In the genomic region with DNA sequence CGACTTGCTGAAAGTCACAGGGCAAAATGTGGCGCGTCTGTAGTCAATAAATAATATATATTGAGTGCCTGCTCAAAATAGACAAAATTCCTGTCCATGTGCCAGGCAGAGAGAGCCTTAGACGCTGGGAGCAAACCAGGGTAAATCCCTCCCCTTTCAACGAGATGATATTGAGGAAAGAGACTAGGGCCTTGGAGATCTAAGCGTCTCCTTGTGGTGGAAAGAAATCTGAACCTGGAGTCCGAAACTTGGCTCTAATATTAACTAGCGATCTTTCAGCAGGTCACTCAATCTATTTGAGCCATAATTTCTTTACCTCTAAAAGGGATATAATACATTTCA, we compare ENCODE assay signal across 8 cellular contexts. TPM values are rescaled to one million over a fixed set of nuclear protein-coding genes. Genes with fewer than 3 reads are reported as not detected.
A peak's percentile ranks its signal among the peaks of the same experiment; 100 is the strongest.
DNase-seq lines count a peak whose midpoint lies in the region; ATAC-seq, FAIRE-seq and TF ChIP-seq lines count a peak whose summit lies in the region.

No MANE protein-coding gene starts in this region.

- peak overlapping the region; percentile 74 for H3K4me2 ChIP-seq in keratinocyte (ENCODE audit: control insufficient read depth, extremely low read depth, insufficient read depth, low read depth, low read length)

- H3K27ac ChIP-seq in cardiac muscle cell: no peak overlapping the region
- H3K27ac ChIP-seq in keratinocyte (ENCODE audit: control insufficient read depth, insufficient read depth, low read length): peak overlapping the region; percentile 90
- H3K27ac ChIP-seq in tibial nerve: peak overlapping the region in 2 of 4 donors; percentile 44 to 92

- H3K79me2 ChIP-seq in keratinocyte (ENCODE audit: control insufficient read depth, insufficient read depth, low read length): peaks cover 33% of the 10 kb centered on the region

- intact Hi-C loops in left cardiac atrium (cut with DNase I): no loop called here
- intact Hi-C loops in activated CD4-positive, alpha-beta memory T cell treated with anti-CD3 and anti-CD28 coated beads for 36 hours (cut with micrococcal nuclease): loop anchor here (1.0 to 2.0 kb wide), 4 partner anchors 12 to 979 kb away; partner anchors contain the start of genes HACD3, INTS14, RNU5B-1 and SNAPC5

- no peaks in the 10 kb centered on the region for H3K9me1 ChIP-seq in keratinocyte (ENCODE audit: control insufficient read depth, extremely low read depth, insufficient read depth, low read length)

- peak overlapping the region; percentile 99 for H3K4me3 Mint-ChIP-seq in activated CD4-positive, alpha-beta memory T cell treated with anti-CD3 and anti-CD28 coated beads for 36 hours

- POLR2A ChIA-PET in activated CD4-positive, alpha-beta memory T cell treated with anti-CD3 and anti-CD28 coated beads for 36 hours (lab: Charles Lee): interaction anchor here (1.0 kb wide), 1 partner anchor 12 kb away, joined by 4 read pairs; the partner anchor contains the start of gene HACD3

- WGBS in tibial nerve, 2 donors: 30 to 33% methylated on average over 8 of the region's 8 CpGs

- peaks cover 5% of the 10 kb centered on the region for H3K36me3 Mint-ChIP-seq in activated CD4-positive, alpha-beta memory T cell treated with anti-CD3 and anti-CD28 coated beads for 36 hours

- H3K4me1 ChIP-seq in cardiac muscle cell (ENCODE audit: low read depth) (peaks cover 10% of the 10 kb centered on the region), keratinocyte (ENCODE audit: control insufficient read depth, extremely low read depth, insufficient read depth, low read length) (peaks cover 8% of the 10 kb centered on the region), tibial nerve (peaks cover 5 to 40% (median 20%) of the 10 kb centered on the region in 4 donors)

- no peak for TF ChIP-seq CTCF in cardiac muscle cell (IDR thresholded peaks at IDR 0.05; ENCODE audit: low read depth, low read length)
- no peak for TF ChIP-seq CTCF in keratinocyte (optimal IDR thresholded peaks at IDR 0.05 in 1 of 3, IDR thresholded peaks at IDR 0.05 in 1 of 3, conservative IDR thresholded peaks at IDR 0.05 in 1 of 3; ENCODE audit: extremely low read depth in 1 of 3, insufficient read depth in 2 of 3, low read length in 3 of 3)
- TF ChIP-seq CTCF in tibial nerve (IDR thresholded peaks at IDR 0.05): no peak

- H3K9ac ChIP-seq in keratinocyte (ENCODE audit: control insufficient read depth, extremely low read depth, insufficient read depth, low read length): peak overlapping the region; percentile 94

- H3K9me3 Mint-ChIP-seq in activated CD4-positive, alpha-beta memory T cell treated with anti-CD3 and anti-CD28 coated beads for 36 hours: no peaks in the 10 kb centered on the region

- ATAC-seq in left cardiac atrium (no peak), HG03139 (IDR thresholded peaks at IDR 0.05; ENCODE audit: unreplicated experiment) (no peak), GM21717 (IDR thresholded peaks at IDR 0.05; ENCODE audit: unreplicated experiment) (no peak)

- no peak for FAIRE-seq in keratinocyte (lab: Jason Lieb, UNC)

- H3K4me1 Mint-ChIP-seq in activated CD4-positive, alpha-beta memory T cell treated with anti-CD3 and anti-CD28 coated beads for 36 hours (ENCODE audit: low read depth): peaks cover 37% of the 10 kb centered on the region

- H3K27ac Mint-ChIP-seq in activated CD4-positive, alpha-beta memory T cell treated with anti-CD3 and anti-CD28 coated beads for 36 hours: peak overlapping the region; percentile 97

- H3K27me3 ChIP-seq in cardiac muscle cell (no peaks in the 10 kb centered on the region), keratinocyte (ENCODE audit: control insufficient read depth, extremely low read depth, insufficient read depth, low read length) (no peaks in the 10 kb centered on the region), tibial nerve (no peaks in the 10 kb centered on the region)

- H3K9me3 ChIP-seq in cardiac muscle cell (ENCODE audit: low read depth) (no peaks in the 10 kb centered on the region), keratinocyte (ENCODE audit: control insufficient read depth, low read depth, low read length) (no peaks in the 10 kb centered on the region), tibial nerve (no peaks in the 10 kb centered on the region)

- no peak for TF ChIP-seq EP300 in tibial nerve (IDR thresholded peaks at IDR 0.05)

- DNase-seq in cardiac muscle cell (ENCODE audit: low read depth in 1 of 2, low spot score in 1 of 2) (no peak), left cardiac atrium (no peak), keratinocyte (ENCODE audit: low read depth, low spot score) (no peak), tibial nerve (ENCODE audit: low spot score in 2 of 2) (no peak), GDM1 (lab: John Stamatoyannopoulos, UW) (no peak)
- no peak for DNase-seq in activated CD4-positive, alpha-beta memory T cell treated with anti-CD3 and anti-CD28 coated beads for 36 hours

- dilution Hi-C loops in keratinocyte (cut with MboI; ENCODE audit: extremely low pct_ligation_motif_present, low sequenced_read_pairs): no loop called here

- peak overlapping the region; percentile 95 for H3K4me3 ChIP-seq in cardiac muscle cell
- peak overlapping the region; percentile 96 to 100 (median 100) for H3K4me3 ChIP-seq in keratinocyte (ENCODE audit: control insufficient read depth in 2 of 3, extremely low read depth in 1 of 3, insufficient read depth in 2 of 3, low read depth in 1 of 3, low read length in 3 of 3)
- H3K4me3 ChIP-seq in tibial nerve: peak overlapping the region in 3 of 4 donors; percentile 67 to 98 (median 88)

- H2AFZ ChIP-seq in keratinocyte (ENCODE audit: control insufficient read depth, low read length): peak overlapping the region; percentile 94

- CTCF ChIA-PET in activated CD4-positive, alpha-beta memory T cell treated with anti-CD3 and anti-CD28 coated beads for 36 hours (lab: Charles Lee): interaction anchor here (0.7 to 1.2 kb wide), 3 partner anchors 8 to 116 kb away, joined by 3 to 4 read pairs (median 3); no protein-coding TSS in a partner anchor

- no peaks in the 10 kb centered on the region for H3K27me3 Mint-ChIP-seq in activated CD4-positive, alpha-beta memory T cell treated with anti-CD3 and anti-CD28 coated beads for 36 hours

- no peaks in the 10 kb centered on the region for H4K20me1 ChIP-seq in keratinocyte (ENCODE audit: control insufficient read depth, extremely low read depth, insufficient read depth, low read length)

- TF ChIP-seq POLR2A in tibial nerve (IDR thresholded peaks at IDR 0.05): no peak

- peaks cover 3% of the 10 kb centered on the region for H3K36me3 ChIP-seq in cardiac muscle cell
- peaks cover 0 to 2% of the 10 kb centered on the region in 2 experiments for H3K36me3 ChIP-seq in keratinocyte (ENCODE audit: control insufficient read depth in 2 of 2, extremely low read depth in 1 of 2, insufficient read depth in 2 of 2, low read length in 2 of 2)
- H3K36me3 ChIP-seq in tibial nerve: peaks cover 0 to 7% (median 0%) of the 10 kb centered on the region in 3 donors

RNA-seq across cellular contexts. Expression of gene DPP8, which starts 0.3 kb away (rescaled TPM):
- 21.4 and 25.3 TPM in 2 replicates for total RNA-seq in cardiac muscle cell
- 23.2 and 29.9 TPM in 2 replicates for polyA plus RNA-seq in cardiac muscle cell
- 10 to 100 TPM; 24.8 to 34.9 TPM for total RNA-seq in left cardiac atrium
- 10 to 100 TPM; 24.9 to 27.1 TPM for total RNA-seq in activated CD4-positive, alpha-beta memory T cell treated with anti-CD3 and anti-CD28 coated beads for 36 hours
- 17.1 to 21.6 TPM (median 20.2 TPM) in 3 replicates for polyA plus RNA-seq in keratinocyte
- polyA plus RNA-seq in keratinocyte (2011; ENCODE audit: low read depth): 5.8 TPM
- 10.6 and 19.6 TPM in 2 replicates for polyA plus RNA-seq in keratinocyte (2011; cell fraction: cytosol; rRNA removed)
- 20.9 and 25.4 TPM in 2 replicates for polyA plus RNA-seq in keratinocyte (2011; cell fraction: nucleus; rRNA removed)
- polyA plus RNA-seq in keratinocyte (2012; ENCODE audit: low replicate concordance): 13.2 and 17.7 TPM in 2 replicates
- 18.2 to 42.5 TPM (median 26.8 TPM) in 3 replicates for polyA minus RNA-seq in keratinocyte
- polyA minus RNA-seq in keratinocyte (2011; cell fraction: cytosol; rRNA and poly(A)+ RNA removed): 28.8 TPM
- 34.2 and 59.6 TPM in 2 replicates for polyA minus RNA-seq in keratinocyte (2011; cell fraction: nucleus; rRNA and poly(A)+ RNA removed)
- 10 to 100 TPM; 31.2 to 49.4 (median 37.6) TPM for total RNA-seq in tibial nerve

RNA-seq across cellular contexts. Expression of gene HACD3, which starts 12.4 kb away (rescaled TPM):
- 67.8 and 81.3 TPM in 2 replicates for total RNA-seq in cardiac muscle cell
- 120 and 126 TPM in 2 replicates for polyA plus RNA-seq in cardiac muscle cell
- total RNA-seq in left cardiac atrium: 10 to 100 TPM; 15.9 to 18.0 TPM
- 10 to 100 TPM; 26.1 to 29.1 TPM for total RNA-seq in activated CD4-positive, alpha-beta memory T cell treated with anti-CD3 and anti-CD28 coated beads for 36 hours
- polyA plus RNA-seq in keratinocyte: 58.4 to 78.8 TPM (median 60.1 TPM) in 3 replicates
- 45.9 TPM for polyA plus RNA-seq in keratinocyte (2011; ENCODE audit: low read depth)
- 34.5 and 54.4 TPM in 2 replicates for polyA plus RNA-seq in keratinocyte (2011; cell fraction: cytosol; rRNA removed)
- 69.3 and 81.5 TPM in 2 replicates for polyA plus RNA-seq in keratinocyte (2011; cell fraction: nucleus; rRNA removed)
- polyA plus RNA-seq in keratinocyte (2012; ENCODE audit: low replicate concordance): 36.3 and 54.8 TPM in 2 replicates
- 16.6 to 51.8 TPM (median 34.0 TPM) in 3 replicates for polyA minus RNA-seq in keratinocyte
- polyA minus RNA-seq in keratinocyte (2011; cell fraction: cytosol; rRNA and poly(A)+ RNA removed): 45.8 TPM
- polyA minus RNA-seq in keratinocyte (2011; cell fraction: nucleus; rRNA and poly(A)+ RNA removed): 53.7 and 77.6 TPM in 2 replicates
- 10 to 100 TPM; 44.1 to 60.3 (median 49.8) TPM for total RNA-seq in tibial nerve
